In the genomic region with DNA sequence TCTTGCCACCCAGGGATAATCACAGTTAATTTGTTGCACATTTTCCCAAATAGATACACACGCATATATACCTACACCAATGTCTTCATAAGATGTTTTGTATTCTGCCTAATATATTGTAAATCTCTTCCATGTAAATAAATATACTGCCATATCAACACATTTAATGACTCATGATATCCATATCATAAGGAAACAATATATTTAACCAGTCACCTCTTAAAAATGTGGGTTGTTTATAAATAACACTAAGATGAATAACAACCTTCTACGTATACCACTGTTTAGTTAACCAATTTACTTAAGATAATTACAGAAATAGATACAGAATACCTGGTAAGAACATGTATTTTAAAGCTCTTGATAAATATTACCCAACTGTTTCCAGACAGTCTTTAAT, we compare ENCODE assay signal across 21 cellular contexts. TPM values are rescaled to one million over a fixed set of nuclear protein-coding genes. Genes with fewer than 3 reads are reported as not detected.
DNase-seq lines count a peak whose midpoint lies in the region; ATAC-seq, FAIRE-seq and TF ChIP-seq lines count a peak whose summit lies in the region.
"Had no signal": no experiment of that assay in that cellular context is flagged by ENCODE, and none has a peak within 500 bp of the region (broad histone marks: within the 10 kb centered on the region; RNA-seq: fewer than 3 reads in every experiment).

No MANE protein-coding gene starts in this region.

- H3K9me3 ChIP-seq in K562 (replicated peaks; ENCODE audit: control insufficient read depth, insufficient read depth, low read depth, low read length) = no peaks in the 10 kb centered on the region
- H3K9me3 ChIP-seq: A549, Caco-2 had no signal

- intact Hi-C loops in K562 (cut with micrococcal nuclease) = no loop called here

- no peak overlapping the region for H2AFZ ChIP-seq in K562 (ENCODE audit: low read depth, low read length)

- H3K4me3 Mint-ChIP-seq in progenitor cell of endocrine pancreas (ENCODE audit: low read depth) = no peak overlapping the region
- H3K4me3 Mint-ChIP-seq: CD4-positive, alpha-beta T cell; H9 had no signal

- H3K4me1 Mint-ChIP-seq in progenitor cell of endocrine pancreas (ENCODE audit: low read depth) = peaks cover 6% of the 10 kb centered on the region
- H3K4me1 Mint-ChIP-seq: H9 had no signal

- WGBS in K562 (ENCODE audit: insufficient coverage, low coverage, missing lambda C conversion rate) = 84% methylated on average over 2 of the region's 2 CpGs

- H4K20me1 ChIP-seq in K562 (replicated peaks; ENCODE audit: control insufficient read depth, insufficient read depth, low read length) = no peaks in the 10 kb centered on the region

- no peaks in the 10 kb centered on the region for H3K27me3 Mint-ChIP-seq in progenitor cell of endocrine pancreas

- FAIRE-seq in D721Med (lab: Jason Lieb, UNC) (peak; percentile 6), K562 (lab: Jason Lieb, UNC) (no peak)
- FAIRE-seq: A549, GM12892, GM18507, H1 had no signal

- TF ChIP-seq CTCF in D721Med (IDR thresholded peaks at IDR 0.05; ENCODE audit: insufficient read depth, missing control alignments) (no peak), K562 (IDR thresholded peaks at IDR 0.05 in 2 of 3, conservative IDR thresholded peaks at IDR 0.05 in 1 of 3; ENCODE audit: insufficient read depth in 2 of 3, low read depth in 1 of 3, low read length in 3 of 3) (no peak), epithelial cell of esophagus (IDR thresholded peaks at IDR 0.05; ENCODE audit: insufficient read depth, low read depth, low read length, missing control alignments) (no peak), progenitor cell of endocrine pancreas (IDR thresholded peaks at IDR 0.05; ENCODE audit: unreplicated experiment) (no peak)

- no peak for TF ChIP-seq EP300 in K562 (IDR thresholded peaks at IDR 0.05; ENCODE audit: low read length)

- H3K4me3 ChIP-seq in K562 (no peak overlapping the region), epithelial cell of esophagus (ENCODE audit: low read length) (no peak overlapping the region)
- H3K4me3 ChIP-seq: A549 had no signal

- no peaks in the 10 kb centered on the region for H3K9me1 ChIP-seq in K562 (ENCODE audit: control insufficient read depth, insufficient read depth, low read length)

- peaks cover 3% of the 10 kb centered on the region for H3K9me3 Mint-ChIP-seq in progenitor cell of endocrine pancreas (ENCODE audit: low read depth)
- H3K9me3 Mint-ChIP-seq: CD4-positive, alpha-beta T cell; H9 had no signal

- peak overlapping the region; percentile 43 for H3K27ac Mint-ChIP-seq in progenitor cell of endocrine pancreas
- H3K27ac Mint-ChIP-seq: CD4-positive, alpha-beta T cell; H9 had no signal

- peaks cover 30% of the 10 kb centered on the region for H3K79me2 ChIP-seq in K562 (ENCODE audit: control insufficient read depth, insufficient read depth, low read length)

- no peaks in the 10 kb centered on the region for H3K4me1 ChIP-seq in K562 (replicated peaks in 1 of 2; ENCODE audit: control insufficient read depth in 2 of 2, insufficient read depth in 2 of 2, low read length in 2 of 2)
- H3K4me1 ChIP-seq: A549, Caco-2 had no signal

- H3K9ac ChIP-seq in K562 (ENCODE audit: insufficient read depth in 1 of 2, low read depth in 2 of 2, low read length in 2 of 2) = no peak overlapping the region

- in situ Hi-C loops in K562 (cut with MboI) = no loop called here

- POLR2A ChIA-PET in K562 (lab: Yijun Ruan, JAX) = interaction anchor here (0.9 to 2.2 kb wide), 4 partner anchors 9 to 17 kb away, joined by 3 to 9 read pairs (median 4); no protein-coding TSS in a partner anchor

- no peak for TF ChIP-seq POLR2A in K562 (conservative IDR thresholded peaks at IDR 0.05)

- no peak for TF ChIP-seq RAD21 in K562 (CRISPR knock-in tag; conservative IDR thresholded peaks at IDR 0.05 in 1 of 2, IDR thresholded peaks at IDR 0.05 in 1 of 2)

- no TSS peak for BruUV-seq in K562 (replicated peaks; lab: Mats Ljungman, UMichigan)

- no peak overlapping the region for H3K4me2 ChIP-seq in K562 (ENCODE audit: insufficient read depth, low read length)
- H3K4me2 ChIP-seq: A549 had no signal

- no peak; the same call in 2 of the 3 replicates for ATAC-seq in K562
- ATAC-seq in GM21786 (IDR thresholded peaks at IDR 0.05; ENCODE audit: unreplicated experiment) = no peak
- ATAC-seq: A549 had no signal

- no peaks in the 10 kb centered on the region for H3K27me3 ChIP-seq in K562 (ENCODE audit: control insufficient read depth in 2 of 2, insufficient read depth in 2 of 2, low read length in 2 of 2)

- H3K27ac ChIP-seq in K562 (ENCODE audit: extremely low read depth, low read depth, low read length) = no peak overlapping the region
- no peak overlapping the region for H3K27ac ChIP-seq in caudate nucleus (ENCODE audit: low read depth, low read length)
- H3K27ac ChIP-seq: 22Rv1, A549, C4-2B had no signal

- no peaks in the 10 kb centered on the region for H3K36me3 ChIP-seq in K562 (ENCODE audit: control insufficient read depth, insufficient read depth, low read length)

- peaks cover 9% of the 10 kb centered on the region for H3K36me3 Mint-ChIP-seq in progenitor cell of endocrine pancreas (ENCODE audit: insufficient read depth)

- CTCF ChIA-PET in K562 (lab: Yijun Ruan, JAX; ENCODE audit: low intra/inter-chr PET ratio) = no interaction called here

- DNase-seq in D721Med (ENCODE audit: insufficient read length, low spot score) (no peak), K562 (ENCODE audit: extremely low read depth in 1 of 4, low spot score in 3 of 4) (no peak), epithelial cell of esophagus (ENCODE audit: low read depth) (peak; percentile 2), progenitor cell of endocrine pancreas (ENCODE audit: low spot score, unreplicated experiment) (no peak), NCI-H226 (no peak), caudate nucleus (lab: John Stamatoyannopoulos, UW) (no peak)
- DNase-seq in stimulated activated naive CD4-positive, alpha-beta T cell treated with Interleukin-2 at 50 U/mL for 16 hours (lab: John Stamatoyannopoulos, UW) = no peak
- DNase-seq: AML-193; Caco-2; CD4-positive, alpha-beta T cell; DMS153; DMS79; GDM1; H9 had no signal

TF ChIP-seq in K562, 482 proteins besides CTCF, POLR2A, EP300 and RAD21:
- TF ChIP-seq ZNF316 (IDR thresholded peaks at IDR 0.05) = peak; percentile 29
- TF ChIP-seq, protein P1, sequence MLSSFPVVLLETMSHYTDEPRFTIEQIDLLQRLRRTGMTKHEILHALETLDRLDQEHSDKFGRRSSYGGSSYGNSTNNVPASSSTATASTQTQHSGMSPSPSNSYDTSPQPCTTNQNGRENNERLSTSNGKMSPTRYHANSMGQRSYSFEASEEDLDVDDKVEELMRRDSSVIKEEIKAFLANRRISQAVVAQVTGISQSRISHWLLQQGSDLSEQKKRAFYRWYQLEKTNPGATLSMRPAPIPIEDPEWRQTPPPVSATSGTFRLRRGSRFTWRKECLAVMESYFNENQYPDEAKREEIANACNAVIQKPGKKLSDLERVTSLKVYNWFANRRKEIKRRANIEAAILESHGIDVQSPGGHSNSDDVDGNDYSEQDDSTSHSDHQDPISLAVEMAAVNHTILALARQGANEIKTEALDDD (IDR thresholded peaks at IDR 0.05) = peak; percentile 12; the same call in 1 of the 2 replicates
- TF ChIP-seq ZNF175 (CRISPR knock-in tag; IDR thresholded peaks at IDR 0.05; ENCODE audit: low read depth) = no peak

RNA-seq across cellular contexts. Expression of a gene that starts 38.2 kb away (rescaled TPM):
- total RNA-seq in K562 (2011; cell fraction: chromatin; rRNA removed; ENCODE audit: low replicate concordance) = 92.6 and 147 TPM in 2 replicates
- 32.9 and 51.5 TPM in 2 replicates for total RNA-seq in K562 (2011; cell fraction: nucleolus; rRNA removed)
- 68.5 and 83.6 TPM in 2 replicates for total RNA-seq in K562 (2011; cell fraction: nucleoplasm; rRNA removed)
- total RNA-seq in K562 (2014; rRNA removed) = 23.4 and 24.7 TPM in 2 replicates
- total RNA-seq in K562 (2014; rRNA removed; fragmentation: Illumina TruSeq; extraction: Trizol) = 39.5 and 45.0 TPM in 2 replicates
- total RNA-seq in K562 (2015; rRNA removed; fragmentation: Illumina TruSeq; extraction: Trizol) = 39.3 and 42.9 TPM in 2 replicates
- total RNA-seq in K562 (2021) = 35.0 and 36.3 TPM in 2 replicates
- 35.4 and 72.0 TPM in 2 replicates for polyA plus RNA-seq in K562 (2011; rRNA removed)
- 15.4 and 19.1 TPM in 2 replicates for polyA plus RNA-seq in K562 (2011; cell fraction: cytosol; rRNA removed)
- polyA plus RNA-seq in K562 (2011; cell fraction: nucleus; rRNA removed) = 71.8 and 83.4 TPM in 2 replicates
- polyA plus RNA-seq in K562 (2012) = 43.5 and 62.0 TPM in 2 replicates
- polyA plus RNA-seq in K562 (2014; fragmentation: Illumina TruSeq; extraction: Trizol) = 32.7 and 33.3 TPM in 2 replicates
- polyA plus RNA-seq in K562 (2014; fragmentation: Nextera tagmentation; extraction: Ambion mirVana) = 10 to 100 TPM in 1 of 2 experiments, 1 to 10 TPM in 1; 9.2 to 17.3 TPM
- polyA plus RNA-seq in K562 (2014; rRNA removed) = 25.8 and 37.6 TPM in 2 replicates
- polyA minus RNA-seq in K562 (2011; rRNA and poly(A)+ RNA removed) = 98.4 and 156 TPM in 2 replicates
- 16.2 and 36.8 TPM in 2 replicates for polyA minus RNA-seq in K562 (2011; cell fraction: cytosol; rRNA and poly(A)+ RNA removed)
- 70.4 and 105 TPM in 2 replicates for polyA minus RNA-seq in K562 (2011; cell fraction: nucleus; rRNA and poly(A)+ RNA removed)
- total RNA-seq in progenitor cell of endocrine pancreas = 59.4 and 62.8 TPM in 2 replicates
